17 cellular contexts compared by ENCODE assay signal in the genomic region with DNA sequence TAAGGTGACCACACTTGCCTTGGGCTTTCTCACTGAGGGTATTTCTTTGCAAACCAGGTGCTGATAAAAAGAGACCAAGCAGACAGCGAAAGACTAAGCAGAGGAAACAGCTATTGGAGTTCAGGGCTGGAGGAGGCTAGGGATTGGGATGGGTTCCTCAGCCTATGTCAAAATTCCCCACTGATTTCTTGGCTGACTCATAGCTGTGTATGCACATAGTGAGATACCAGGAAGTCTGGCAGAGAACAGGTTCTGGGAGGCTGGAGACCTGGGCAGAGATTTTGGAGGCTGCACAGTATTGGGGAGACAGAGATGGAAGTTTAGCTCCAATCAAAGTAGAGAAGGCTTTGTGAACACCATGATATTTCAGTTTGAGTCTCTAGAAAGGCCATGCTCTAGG. TPM values are rescaled to one million over a fixed set of nuclear protein-coding genes. Genes with fewer than 3 reads are reported as not detected.
A peak's percentile ranks its signal among the peaks of the same experiment; 100 is the strongest.
DNase-seq lines count a peak whose midpoint lies in the region; ATAC-seq and TF ChIP-seq lines count a peak whose summit lies in the region.
"Had no signal": no experiment of that assay in that cellular context is flagged by ENCODE, and none has a peak within 500 bp of the region (broad histone marks: within the 10 kb centered on the region; RNA-seq: fewer than 3 reads in every experiment).

No MANE protein-coding gene starts in this region.

- TF ChIP-seq CTCF in GM23338 (conservative IDR thresholded peaks at IDR 0.05; ENCODE audit: low read depth in 2 of 2) = no peak
- no peak for TF ChIP-seq CTCF in fibroblast of the aortic adventitia (IDR thresholded peaks at IDR 0.05; ENCODE audit: insufficient read depth, low read length)
- no peak for TF ChIP-seq CTCF in GM10266 (IDR thresholded peaks at IDR 0.05; ENCODE audit: control insufficient read depth, insufficient read depth, low read depth, missing control alignments)
- no peak for TF ChIP-seq CTCF in MM.1S (IDR thresholded peaks at IDR 0.05; ENCODE audit: low read length)

- no peak overlapping the region for H3K9ac ChIP-seq in MM.1S (ENCODE audit: low read length)

- H3F3A ChIP-seq in GM23338 (replicated peaks; ENCODE audit: low read depth) = peaks cover 17% of the 10 kb centered on the region
- no peaks in the 10 kb centered on the region for H3F3A ChIP-seq in MM.1S (ENCODE audit: insufficient read depth, low read length)

- no peak overlapping the region for H3K27ac Mint-ChIP-seq in GM23338
- H3K27ac Mint-ChIP-seq in activated T-helper 1 cell treated with anti-CD3 and anti-CD28 coated beads, Interleukin-12 subunit alpha, Interleukin-12 subunit beta, Interleukin-2, Interleukin-4 antibody, amounts not matched to agents 30 ng/mL and 10 ng/mL and 1 ng/mL, durations not matched to agents 14 hours and 24 hours and 36 hours = peak overlapping the region; percentile 37
- no peak overlapping the region for H3K27ac Mint-ChIP-seq in stimulated activated naive B cell treated with anti-CD40 and anti-IgM and Interleukin-4, amounts not matched to agents 10 μg/mL and 1 μg/mL and 100 μg/mL, for 72 hours
- H3K27ac Mint-ChIP-seq: dendritic cell treated with granulocyte-macrophage colony-stimulating factor and Interleukin-4, amounts not matched to agents 40 ng/mL and 50 ng/mL, for 4 days; type B pancreatic cell had no signal

- H3K4me3 ChIP-seq in GM23338 (no peak overlapping the region), fibroblast of the aortic adventitia (ENCODE audit: low read depth, low read length) (no peak overlapping the region), MM.1S (ENCODE audit: low read length) (no peak overlapping the region)
- H3K4me3 ChIP-seq: adrenal gland, psoas muscle had no signal

- no peaks in the 10 kb centered on the region for H3K27me3 ChIP-seq in GM23338 (ENCODE audit: insufficient read depth)
- no peaks in the 10 kb centered on the region for H3K27me3 ChIP-seq in MM.1S (replicated peaks; ENCODE audit: insufficient read depth, low read length)
- H3K27me3 ChIP-seq: adrenal gland, BE2C had no signal

- peaks cover 82% of the 10 kb centered on the region for H3K36me3 Mint-ChIP-seq in GM23338 (ENCODE audit: low read depth)
- peaks cover 31% of the 10 kb centered on the region for H3K36me3 Mint-ChIP-seq in activated T-helper 1 cell treated with anti-CD3 and anti-CD28 coated beads, Interleukin-12 subunit alpha, Interleukin-12 subunit beta, Interleukin-2, Interleukin-4 antibody, amounts not matched to agents 30 ng/mL and 10 ng/mL and 1 ng/mL, durations not matched to agents 14 hours and 24 hours and 36 hours (ENCODE audit: low read depth)
- peaks cover 33 to 43% of the 10 kb centered on the region in 2 donors for H3K36me3 Mint-ChIP-seq in stimulated activated naive B cell treated with anti-CD40 and anti-IgM and Interleukin-4, amounts not matched to agents 10 μg/mL and 1 μg/mL and 100 μg/mL, for 72 hours

- no peaks in the 10 kb centered on the region for H3K9me3 Mint-ChIP-seq in GM23338
- no peaks in the 10 kb centered on the region for H3K9me3 Mint-ChIP-seq in activated T-helper 1 cell treated with anti-CD3 and anti-CD28 coated beads, Interleukin-12 subunit alpha, Interleukin-12 subunit beta, Interleukin-2, Interleukin-4 antibody, amounts not matched to agents 30 ng/mL and 10 ng/mL and 1 ng/mL, durations not matched to agents 14 hours and 24 hours and 36 hours
- no peaks in the 10 kb centered on the region for H3K9me3 Mint-ChIP-seq in stimulated activated naive B cell treated with anti-CD40 and anti-IgM and Interleukin-4, amounts not matched to agents 10 μg/mL and 1 μg/mL and 100 μg/mL, for 72 hours
- H3K9me3 Mint-ChIP-seq: dendritic cell treated with granulocyte-macrophage colony-stimulating factor and Interleukin-4, amounts not matched to agents 40 ng/mL and 50 ng/mL, for 4 days; type B pancreatic cell had no signal

- H2AFZ ChIP-seq in GM23338 (no peak overlapping the region), MM.1S (ENCODE audit: low read length) (no peak overlapping the region)

- H4K20me1 ChIP-seq in GM23338 (replicated peaks; ENCODE audit: insufficient read depth) (peaks cover 39% of the 10 kb centered on the region), MM.1S (ENCODE audit: insufficient read depth, low read length) (no peaks in the 10 kb centered on the region)

- in situ Hi-C loops in ACHN (cut with HindIII; ENCODE audit: low pct_ligation_motif_present, low pct_unique_long_range_greater_than_20kb, low sequenced_read_pairs) = no loop called here

- peaks cover 1% of the 10 kb centered on the region for H3K27me3 Mint-ChIP-seq in GM23338 (ENCODE audit: insufficient read depth, low read depth, poor library complexity)
- no peaks in the 10 kb centered on the region for H3K27me3 Mint-ChIP-seq in activated T-helper 1 cell treated with anti-CD3 and anti-CD28 coated beads, Interleukin-12 subunit alpha, Interleukin-12 subunit beta, Interleukin-2, Interleukin-4 antibody, amounts not matched to agents 30 ng/mL and 10 ng/mL and 1 ng/mL, durations not matched to agents 14 hours and 24 hours and 36 hours (ENCODE audit: insufficient read depth)
- no peaks in the 10 kb centered on the region for H3K27me3 Mint-ChIP-seq in stimulated activated naive B cell treated with anti-CD40 and anti-IgM and Interleukin-4, amounts not matched to agents 10 μg/mL and 1 μg/mL and 100 μg/mL, for 72 hours
- H3K27me3 Mint-ChIP-seq: dendritic cell treated with granulocyte-macrophage colony-stimulating factor and Interleukin-4, amounts not matched to agents 40 ng/mL and 50 ng/mL, for 4 days; type B pancreatic cell had no signal

- H3K4me2 ChIP-seq in GM23338 (no peak overlapping the region), MM.1S (ENCODE audit: low read depth, low read length) (no peak overlapping the region)

- H3K9me3 ChIP-seq in MM.1S (replicated peaks; ENCODE audit: insufficient read depth, low read length) = no peaks in the 10 kb centered on the region
- H3K9me3 ChIP-seq: adrenal gland, BE2C, psoas muscle had no signal

- H3K9me2 ChIP-seq in GM23338 (ENCODE audit: insufficient read depth) (no peaks in the 10 kb centered on the region), MM.1S (replicated peaks; ENCODE audit: insufficient read depth, low read length) (no peaks in the 10 kb centered on the region)

- H3K27ac ChIP-seq in GM23338 (ENCODE audit: low read depth) (0 out of 2 replicates have a peak overlapping the region, but pooled peaks have one; percentile 55), MM.1S (ENCODE audit: low read length) (no peak overlapping the region)
- H3K27ac ChIP-seq: adrenal gland, psoas muscle, VCaP had no signal

- peaks cover 70% of the 10 kb centered on the region for H3K36me3 ChIP-seq in GM23338 (ENCODE audit: insufficient read depth)
- peaks cover 5% of the 10 kb centered on the region for H3K36me3 ChIP-seq in MM.1S (replicated peaks; ENCODE audit: insufficient read depth, low read length)

- H3K4me3 Mint-ChIP-seq in GM23338 = no peak overlapping the region
- H3K4me3 Mint-ChIP-seq in activated T-helper 1 cell treated with anti-CD3 and anti-CD28 coated beads, Interleukin-12 subunit alpha, Interleukin-12 subunit beta, Interleukin-2, Interleukin-4 antibody, amounts not matched to agents 30 ng/mL and 10 ng/mL and 1 ng/mL, durations not matched to agents 14 hours and 24 hours and 36 hours = no peak overlapping the region
- H3K4me3 Mint-ChIP-seq in stimulated activated naive B cell treated with anti-CD40 and anti-IgM and Interleukin-4, amounts not matched to agents 10 μg/mL and 1 μg/mL and 100 μg/mL, for 72 hours = no peak overlapping the region
- H3K4me3 Mint-ChIP-seq: dendritic cell treated with granulocyte-macrophage colony-stimulating factor and Interleukin-4, amounts not matched to agents 40 ng/mL and 50 ng/mL, for 4 days; type B pancreatic cell had no signal

- H3K4me1 ChIP-seq in GM23338 (ENCODE audit: insufficient read depth) = no peaks in the 10 kb centered on the region
- no peaks in the 10 kb centered on the region for H3K4me1 ChIP-seq in MM.1S (ENCODE audit: low read length)
- H3K4me1 ChIP-seq: BE2C, psoas muscle had no signal

- ATAC-seq in GM23338 = no peak
- ATAC-seq in stimulated activated naive B cell treated with anti-CD40 and anti-IgM and Interleukin-4, amounts not matched to agents 10 μg/mL and 1 μg/mL and 100 μg/mL, for 72 hours (replicated peaks) = no peak
- ATAC-seq: psoas muscle had no signal

- H3K79me2 ChIP-seq in GM23338 (replicated peaks; ENCODE audit: insufficient read depth) (peaks cover 7% of the 10 kb centered on the region), MM.1S (ENCODE audit: low read length) (peaks cover 14% of the 10 kb centered on the region)

- DNase-seq in A172 (ENCODE audit: low spot score) (peak; percentile 71), GM23338 (ENCODE audit: low spot score) (no peak), fibroblast of the aortic adventitia (ENCODE audit: low read depth) (peak; percentile 70), ACHN (no peak), GM10266 (ENCODE audit: extremely low spot score) (no peak), MM.1S (no peak)
- DNase-seq in activated T-helper 1 cell treated with anti-CD3 and anti-CD28 coated beads, Interleukin-12 subunit alpha, Interleukin-12 subunit beta, Interleukin-2, Interleukin-4 antibody, amounts not matched to agents 30 ng/mL and 10 ng/mL and 1 ng/mL, durations not matched to agents 14 hours and 24 hours and 36 hours (ENCODE audit: low spot score) = no peak
- DNase-seq in stimulated activated naive B cell treated with anti-CD40 and anti-IgM and Interleukin-4, amounts not matched to agents 10 μg/mL and 1 μg/mL and 100 μg/mL, for 72 hours = no peak
- DNase-seq: activated CD8-positive, alpha-beta memory T cell treated with anti-CD3 and anti-CD28 coated beads, Interleukin-2, amount 50 U/mL, for 48 hours; BE2C; DMS79; NCI-H2171; psoas muscle had no signal

- no peaks in the 10 kb centered on the region for H3K4me1 Mint-ChIP-seq in GM23338
- H3K4me1 Mint-ChIP-seq in activated T-helper 1 cell treated with anti-CD3 and anti-CD28 coated beads, Interleukin-12 subunit alpha, Interleukin-12 subunit beta, Interleukin-2, Interleukin-4 antibody, amounts not matched to agents 30 ng/mL and 10 ng/mL and 1 ng/mL, durations not matched to agents 14 hours and 24 hours and 36 hours (ENCODE audit: low read depth) = peaks cover 19% of the 10 kb centered on the region
- peaks cover 0 to 10% of the 10 kb centered on the region in 2 donors for H3K4me1 Mint-ChIP-seq in stimulated activated naive B cell treated with anti-CD40 and anti-IgM and Interleukin-4, amounts not matched to agents 10 μg/mL and 1 μg/mL and 100 μg/mL, for 72 hours

- intact Hi-C loops in activated T-helper 1 cell treated with anti-CD3 and anti-CD28 coated beads, Interleukin-12 subunit alpha, Interleukin-12 subunit beta, Interleukin-2, Interleukin-4 antibody, amounts not matched to agents 30 ng/mL and 10 ng/mL and 1 ng/mL, durations not matched to agents 14 hours and 24 hours and 36 hours (cut with micrococcal nuclease) = no loop called here

RNA-seq across cellular contexts. Expression of a gene that starts 25.3 kb away (rescaled TPM):
- total RNA-seq in A172 (2014; rRNA removed; shearing (Covaris generic)) = 63.4 and 79.1 TPM in 2 replicates
- 158 and 182 TPM in 2 replicates for total RNA-seq in GM23338 (2014; rRNA removed; shearing (Covaris generic))
- polyA plus RNA-seq in GM23338 (2016; fragmentation: Nextera tagmentation; extraction: Ambion mirVana) = 132 and 134 TPM in 2 replicates
- total RNA-seq in activated T-helper 1 cell treated with anti-CD3 and anti-CD28 coated beads, Interleukin-12 subunit alpha, Interleukin-12 subunit beta, Interleukin-2, Interleukin-4 antibody, amounts not matched to agents 30 ng/mL and 10 ng/mL and 1 ng/mL, durations not matched to agents 14 hours and 24 hours and 36 hours = 205 and 225 TPM in 2 replicates
- 96.7 and 186 TPM in 2 replicates for total RNA-seq in fibroblast of the aortic adventitia (ENCODE audit: low replicate concordance)

RNA-seq across cellular contexts. Expression of a gene that starts 25.6 kb away (rescaled TPM):
- 20.0 and 20.4 TPM in 2 replicates for total RNA-seq in A172 (2014; rRNA removed; shearing (Covaris generic))
- 60.5 and 65.2 TPM in 2 replicates for total RNA-seq in GM23338 (2014; rRNA removed; shearing (Covaris generic))
- 21.9 and 30.6 TPM in 2 replicates for polyA plus RNA-seq in GM23338 (2016; fragmentation: Nextera tagmentation; extraction: Ambion mirVana)
- 48.8 and 55.8 TPM in 2 replicates for total RNA-seq in activated T-helper 1 cell treated with anti-CD3 and anti-CD28 coated beads, Interleukin-12 subunit alpha, Interleukin-12 subunit beta, Interleukin-2, Interleukin-4 antibody, amounts not matched to agents 30 ng/mL and 10 ng/mL and 1 ng/mL, durations not matched to agents 14 hours and 24 hours and 36 hours
- total RNA-seq in fibroblast of the aortic adventitia (ENCODE audit: low replicate concordance) = 42.4 and 64.5 TPM in 2 replicates

Comparison
In these comparisons a context has a peak if more than half of its experiments do, and no peak if none do; other contexts are left out.
1. DNase-seq: peak in A172 (single experiment) and fibroblast of the aortic adventitia (single experiment); none in GM23338 (single experiment), activated T-helper 1 cell treated with anti-CD3 and anti-CD28 coated beads, Interleukin-12 subunit alpha, Interleukin-12 subunit beta, Interleukin-2, Interleukin-4 antibody, amounts not matched to agents 30 ng/mL and 10 ng/mL and 1 ng/mL, durations not matched to agents 14 hours and 24 hours and 36 hours (single experiment), stimulated activated naive B cell treated with anti-CD40 and anti-IgM and Interleukin-4, amounts not matched to agents 10 μg/mL and 1 μg/mL and 100 μg/mL, for 72 hours (single experiment), ACHN (single experiment), GM10266 (single experiment) and MM.1S (single experiment).